In the genomic region with DNA sequence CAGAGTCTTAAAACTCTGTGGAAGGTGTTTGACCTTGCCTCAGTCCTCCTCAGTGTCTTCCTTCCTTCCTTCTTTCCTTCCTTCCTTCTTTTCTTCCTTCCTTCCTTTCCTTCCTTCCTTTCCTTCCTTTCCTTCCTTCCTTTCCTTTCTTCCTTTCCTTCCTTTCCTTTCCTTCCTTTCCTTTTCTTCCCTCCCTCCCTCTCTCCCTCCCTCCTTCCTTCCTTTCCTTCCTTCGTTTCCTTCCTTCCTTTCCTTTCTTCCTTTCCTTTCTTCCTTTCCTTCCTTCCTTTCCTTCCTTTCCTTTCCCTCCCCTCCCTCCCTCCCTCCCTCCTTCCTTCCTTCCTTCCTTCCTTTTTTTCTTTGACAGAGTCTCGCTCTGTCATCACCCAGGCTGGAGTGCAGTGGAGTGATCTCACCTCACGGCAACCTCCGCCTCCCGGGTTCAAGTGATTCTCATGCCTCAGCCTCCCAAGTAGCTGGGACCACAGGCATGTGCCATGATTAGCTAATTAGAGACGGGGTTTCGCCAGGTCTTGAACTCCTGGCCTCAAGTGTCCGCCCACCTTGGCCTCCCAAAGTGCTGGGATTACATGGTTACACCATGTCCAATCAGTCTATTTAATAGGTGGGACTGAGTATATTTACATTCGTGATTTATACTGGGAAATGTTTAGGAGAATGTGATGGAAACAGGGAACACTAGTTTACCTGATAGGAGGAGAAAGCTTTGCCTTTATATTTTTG, we compare ENCODE assay signal across 31 cellular contexts. TPM values are rescaled to one million over a fixed set of nuclear protein-coding genes. Genes with fewer than 3 reads are reported as not detected.
DNase-seq lines count a peak whose midpoint lies in the region; ATAC-seq and TF ChIP-seq lines count a peak whose summit lies in the region.
"Had no signal": no experiment of that assay in that cellular context is flagged by ENCODE, and none has a peak within 500 bp of the region (broad histone marks: within the 10 kb centered on the region; RNA-seq: fewer than 3 reads in every experiment).

No MANE protein-coding gene starts in this region.

- H3K27me3 Mint-ChIP-seq in stimulated activated naive CD8-positive, alpha-beta T cell treated with anti-CD3 and anti-CD28 coated beads, Interleukin-15, Interleukin-2, amounts not matched to agents 100 ng/mL and 50 ng/mL, for 24 hours = no peaks in the 10 kb centered on the region
- H3K27me3 Mint-ChIP-seq in stimulated activated naive CD8-positive, alpha-beta T cell treated with anti-CD3 and anti-CD28 coated beads, Interleukin-15, amount 100 ng/mL, for 72 hours = no peaks in the 10 kb centered on the region
- H3K27me3 Mint-ChIP-seq: activated CD4-positive, alpha-beta memory T cell treated with anti-CD3 and anti-CD28 coated beads for 36 hours; activated naive CD4-positive, alpha-beta T cell treated with anti-CD3 and anti-CD28 coated beads, Interleukin-2, amount 50 U/mL, for 24 hours; CD8-positive, alpha-beta memory T cell had no signal

- intact Hi-C loops in prostate gland (cut with DNase I) = no loop called here
- intact Hi-C loops in left ventricle myocardium superior (cut with micrococcal nuclease) = no loop called here

- H3K9me3 ChIP-seq in prostate gland = no peaks in the 10 kb centered on the region
- H3K9me3 ChIP-seq: BE2C, left lung, MG63, sigmoid colon, vagina had no signal

- TF ChIP-seq CTCF in coronary artery (IDR thresholded peaks at IDR 0.05) (no peak), prostate gland (IDR thresholded peaks at IDR 0.05) (no peak)

- peak overlapping the region; percentile 55 for H3K27ac Mint-ChIP-seq in stimulated activated naive CD8-positive, alpha-beta T cell treated with anti-CD3 and anti-CD28 coated beads, Interleukin-15, Interleukin-2, amounts not matched to agents 100 ng/mL and 50 ng/mL, for 24 hours
- H3K27ac Mint-ChIP-seq in stimulated activated naive CD8-positive, alpha-beta T cell treated with anti-CD3 and anti-CD28 coated beads, Interleukin-15, amount 100 ng/mL, for 72 hours = no peak overlapping the region
- H3K27ac Mint-ChIP-seq: activated CD4-positive, alpha-beta memory T cell treated with anti-CD3 and anti-CD28 coated beads for 36 hours; activated naive CD4-positive, alpha-beta T cell treated with anti-CD3 and anti-CD28 coated beads, Interleukin-2, amount 50 U/mL, for 24 hours; endodermal cell; T-helper 1 cell treated with Interleukin-12 subunit alpha and Interleukin-12 subunit beta and Interleukin-4 antibody, amounts not matched to agents 30 μg/mL and 1 μg/mL, for 36 hours had no signal

- no peak for TF ChIP-seq POLR2A in prostate gland (IDR thresholded peaks at IDR 0.05)

- H3K4me3 Mint-ChIP-seq in stimulated activated naive CD8-positive, alpha-beta T cell treated with anti-CD3 and anti-CD28 coated beads, Interleukin-15, Interleukin-2, amounts not matched to agents 100 ng/mL and 50 ng/mL, for 24 hours = no peak overlapping the region
- no peak overlapping the region for H3K4me3 Mint-ChIP-seq in stimulated activated naive CD8-positive, alpha-beta T cell treated with anti-CD3 and anti-CD28 coated beads, Interleukin-15, amount 100 ng/mL, for 72 hours
- H3K4me3 Mint-ChIP-seq: activated CD4-positive, alpha-beta memory T cell treated with anti-CD3 and anti-CD28 coated beads for 36 hours; activated naive CD4-positive, alpha-beta T cell treated with anti-CD3 and anti-CD28 coated beads, Interleukin-2, amount 50 U/mL, for 24 hours; CD8-positive, alpha-beta memory T cell; endodermal cell; T-helper 1 cell treated with Interleukin-12 subunit alpha and Interleukin-12 subunit beta and Interleukin-4 antibody, amounts not matched to agents 30 μg/mL and 1 μg/mL, for 36 hours had no signal

- H3K4me3 ChIP-seq in coronary artery (no peak overlapping the region), prostate gland (no peak overlapping the region)
- H3K4me3 ChIP-seq: cardiac muscle cell, left lung, MG63, sigmoid colon, vagina had no signal

- peaks cover 43% of the 10 kb centered on the region for H3K4me1 Mint-ChIP-seq in stimulated activated naive CD8-positive, alpha-beta T cell treated with anti-CD3 and anti-CD28 coated beads, Interleukin-15, Interleukin-2, amounts not matched to agents 100 ng/mL and 50 ng/mL, for 24 hours (ENCODE audit: low read depth)
- peaks cover 36% of the 10 kb centered on the region for H3K4me1 Mint-ChIP-seq in stimulated activated naive CD8-positive, alpha-beta T cell treated with anti-CD3 and anti-CD28 coated beads, Interleukin-15, amount 100 ng/mL, for 72 hours
- H3K4me1 Mint-ChIP-seq: endodermal cell had no signal

- no peak for DNase-seq in stimulated activated naive CD8-positive, alpha-beta T cell treated with anti-CD3 and anti-CD28 coated beads, Interleukin-15, amount 100 ng/mL, for 72 hours
- DNase-seq in coronary artery (ENCODE audit: low spot score) (no peak), prostate gland (ENCODE audit: low spot score) (no peak), left ventricle myocardium superior (no peak), NCI-H446 (lab: John Stamatoyannopoulos, UW) (no peak)
- DNase-seq: activated CD4-positive, alpha-beta memory T cell treated with anti-CD3 and anti-CD28 coated beads for 36 hours; activated CD8-positive, alpha-beta memory T cell treated with anti-CD3 and anti-CD28 coated beads, Interleukin-2, amount 50 U/mL, for 4 hours; amygdala; BE2C; CD8-positive, alpha-beta memory T cell; DMS 273 treated with DMSO at 0.1 percent for 48 hours; endodermal cell; glutamatergic neuron; KG1; MG63; NCI-H1930; NCI-H524 treated with DMSO at 0.1 percent for 48 hours; sigmoid colon; stimulated activated CD4-positive, alpha-beta T cell treated with anti-CD3 and anti-CD28 coated beads, Interleukin-12 subunit alpha, Interleukin-12 subunit beta, amount 100 ng/mL, for 4 hours; stimulated activated CD4-positive, alpha-beta T cell treated with anti-CD3 and anti-CD28 coated beads, Interleukin-4, amount 100 ng/mL, for 1 hour had no signal

- ATAC-seq in stimulated activated naive CD8-positive, alpha-beta T cell treated with anti-CD3 and anti-CD28 coated beads, Interleukin-15, amount 100 ng/mL, for 72 hours = no peak
- ATAC-seq in GM21367 (IDR thresholded peaks at IDR 0.05; ENCODE audit: unreplicated experiment) = no peak
- ATAC-seq in left ventricle myocardium superior = no peak
- no peak for ATAC-seq in HG03280 (IDR thresholded peaks at IDR 0.05; ENCODE audit: unreplicated experiment)
- ATAC-seq: activated CD4-positive, CD25-positive, alpha-beta regulatory T cell treated with anti-CD3 and anti-CD28 coated beads, Interleukin-2, amount 50 U/mL, for 24 hours; SK-N-SH treated with all-trans-retinoic acid at 6 μM for 48 hours had no signal

- peaks cover 21% of the 10 kb centered on the region for H3K4me1 ChIP-seq in prostate gland (replicated peaks)
- H3K4me1 ChIP-seq: BE2C had no signal

- H3K36me3 ChIP-seq in prostate gland = no peaks in the 10 kb centered on the region

- H3K27ac ChIP-seq in coronary artery (peak overlapping the region; percentile 61 to 87), prostate gland (peak overlapping the region; percentile 87 to 90)
- H3K27ac ChIP-seq: cardiac muscle cell, HL-60, vagina had no signal

- H3K27me3 ChIP-seq in prostate gland (replicated peaks; ENCODE audit: insufficient read depth) = no peaks in the 10 kb centered on the region
- H3K27me3 ChIP-seq: BE2C, cardiac muscle cell, MG63, sigmoid colon, vagina had no signal

- WGBS in prostate gland = 91% methylated on average over 9 of the region's 9 CpGs

- H3K36me3 Mint-ChIP-seq in stimulated activated naive CD8-positive, alpha-beta T cell treated with anti-CD3 and anti-CD28 coated beads, Interleukin-15, Interleukin-2, amounts not matched to agents 100 ng/mL and 50 ng/mL, for 24 hours (ENCODE audit: low read depth) = peaks cover 92% of the 10 kb centered on the region

- no peaks in the 10 kb centered on the region for H3K9me3 Mint-ChIP-seq in stimulated activated naive CD8-positive, alpha-beta T cell treated with anti-CD3 and anti-CD28 coated beads, Interleukin-15, Interleukin-2, amounts not matched to agents 100 ng/mL and 50 ng/mL, for 24 hours
- H3K9me3 Mint-ChIP-seq in stimulated activated naive CD8-positive, alpha-beta T cell treated with anti-CD3 and anti-CD28 coated beads, Interleukin-15, amount 100 ng/mL, for 72 hours = no peaks in the 10 kb centered on the region
- H3K9me3 Mint-ChIP-seq: activated CD4-positive, alpha-beta memory T cell treated with anti-CD3 and anti-CD28 coated beads for 36 hours; activated naive CD4-positive, alpha-beta T cell treated with anti-CD3 and anti-CD28 coated beads, Interleukin-2, amount 50 U/mL, for 24 hours; CD8-positive, alpha-beta memory T cell; endodermal cell; T-helper 1 cell treated with Interleukin-12 subunit alpha and Interleukin-12 subunit beta and Interleukin-4 antibody, amounts not matched to agents 30 μg/mL and 1 μg/mL, for 36 hours had no signal

RNA-seq across cellular contexts. Expression of a gene that starts 16.3 kb away (rescaled TPM):
- total RNA-seq in prostate gland (10 to 100 TPM; 19.0 to 37.5 TPM), left ventricle myocardium superior (16.1 TPM)

RNA-seq across cellular contexts. Expression of a gene that starts 43.8 kb away (rescaled TPM):
- total RNA-seq in prostate gland (10 to 100 TPM; 53.0 to 66.5 TPM), left ventricle myocardium superior (5.2 TPM)
